21 cellular contexts compared by ENCODE assay signal in genomic region chrX:99798951-99799350, GRCh38.
"Had no signal": no experiment of that assay in that cellular context is flagged by ENCODE, and none has a peak within 500 bp of the region (broad histone marks: within the 10 kb centered on the region; RNA-seq: fewer than 3 reads in every experiment).

No MANE protein-coding gene starts in this region.

- H3K4me1 Mint-ChIP-seq: endodermal cell; naive thymus-derived CD4-positive, alpha-beta T cell; nephron progenitor cell had no signal

- H3K9me3 ChIP-seq: suprapubic skin, thyroid gland, uterus had no signal

- H3K27me3 Mint-ChIP-seq: naive thymus-derived CD4-positive, alpha-beta T cell; type B pancreatic cell had no signal

- H3K36me3 ChIP-seq: heart left ventricle, suprapubic skin, thyroid gland, uterus had no signal

- H3K4me1 ChIP-seq: heart left ventricle, suprapubic skin, thyroid gland, uterus had no signal

- FAIRE-seq: endothelial cell of umbilical vein, small intestine had no signal

- H3K36me3 Mint-ChIP-seq: naive thymus-derived CD4-positive, alpha-beta T cell had no signal

- H3K4me3 ChIP-seq: coronary artery, heart left ventricle, suprapubic skin, thyroid gland, uterus had no signal

- H3K27me3 ChIP-seq: heart left ventricle, suprapubic skin, thyroid gland, uterus had no signal

- H3K4me3 Mint-ChIP-seq: endodermal cell; naive thymus-derived CD4-positive, alpha-beta T cell; nephron progenitor cell; type B pancreatic cell had no signal

- H3K27ac ChIP-seq: coronary artery, heart left ventricle, suprapubic skin, thyroid gland, uterus had no signal

- H3K9me3 Mint-ChIP-seq: type B pancreatic cell had no signal

- H3K27ac Mint-ChIP-seq: endodermal cell; naive thymus-derived CD4-positive, alpha-beta T cell; nephron progenitor cell; type B pancreatic cell had no signal

- DNase-seq: effector CD4-positive, alpha-beta T cell; endodermal cell; erythroblast; foreskin melanocyte; heart left ventricle; hippocampal formation; left colon; mesendoderm; naive thymus-derived CD4-positive, alpha-beta T cell; nephron progenitor cell; posterior cingulate gyrus; small intestine; stimulated activated CD4-positive, alpha-beta T cell treated with anti-CD3 and anti-CD28 coated beads, Interleukin-2, amount 100 ng/mL, for 48 hours; stimulated activated naive CD4-positive, alpha-beta T cell treated with Interleukin-2 at 50 U/mL for 16 hours; thyroid gland; uterus had no signal

- ATAC-seq: heart left ventricle; left colon; naive thymus-derived CD4-positive, alpha-beta T cell; sciatic nerve had no signal
